In genomic region chr1:31587720-31588423, GRCh38 we compare ENCODE assay signal across 8 cellular contexts. TPM values are rescaled to one million over a fixed set of nuclear protein-coding genes. Genes with fewer than 3 reads are reported as not detected.
DNase-seq lines count a peak whose midpoint lies in the region; ATAC-seq and TF ChIP-seq lines count a peak whose summit lies in the region.

No MANE protein-coding gene starts in this region.

- H3K4me1 ChIP-seq in iPS-15b (ENCODE audit: control insufficient read depth, insufficient read depth, low read length) (peaks cover 1% of the 10 kb centered on the region), smooth muscle cell (ENCODE audit: low read depth) (peaks cover 5% of the 10 kb centered on the region)

- no peak overlapping the region for H3K9ac ChIP-seq in iPS-15b (ENCODE audit: low read depth, low read length)
- H3K9ac ChIP-seq in smooth muscle cell (ENCODE audit: low read depth): no peak overlapping the region

- peaks cover 6% of the 10 kb centered on the region for H3K27me3 ChIP-seq in CD4-positive, alpha-beta T cell (ENCODE audit: control insufficient read depth, insufficient read depth, low read length)
- H3K27me3 ChIP-seq in iPS-15b (ENCODE audit: control insufficient read depth, insufficient read depth, low read length) (peaks cover 20% of the 10 kb centered on the region), smooth muscle cell (ENCODE audit: low read depth) (no peaks in the 10 kb centered on the region)

- no peak overlapping the region for H3K27ac ChIP-seq in CD4-positive, alpha-beta T cell (ENCODE audit: low read depth, low read length)
- peak overlapping the region; percentile 77 for H3K27ac ChIP-seq in smooth muscle cell (ENCODE audit: low read depth)

- peak; percentile 58 for ATAC-seq in CD4-positive, alpha-beta T cell (ENCODE audit: poor library complexity)
- peak; percentile 49 for ATAC-seq in HG03439 (IDR thresholded peaks at IDR 0.05; ENCODE audit: unreplicated experiment)
- no peak for ATAC-seq in GM18858 (IDR thresholded peaks at IDR 0.05; ENCODE audit: unreplicated experiment)
- ATAC-seq in HG02973 (IDR thresholded peaks at IDR 0.05; ENCODE audit: unreplicated experiment): no peak

- H3K36me3 ChIP-seq in iPS-15b (ENCODE audit: control insufficient read depth, insufficient read depth, low read length) (no peaks in the 10 kb centered on the region), smooth muscle cell (ENCODE audit: low read depth) (no peaks in the 10 kb centered on the region)

- no peaks in the 10 kb centered on the region for H3K79me2 ChIP-seq in smooth muscle cell (ENCODE audit: low read depth)

- peak; percentile 35 for TF ChIP-seq CTCF in CD4-positive, alpha-beta T cell (IDR thresholded peaks at IDR 0.05)
- TF ChIP-seq CTCF in smooth muscle cell (IDR thresholded peaks at IDR 0.05; ENCODE audit: borderline replicate concordance, insufficient read depth, poor library complexity, severe bottlenecking): peak; percentile 57

- H3K36me3 Mint-ChIP-seq in CD4-positive, alpha-beta T cell (ENCODE audit: low read depth): no peaks in the 10 kb centered on the region

- intact Hi-C loops in CD4-positive, alpha-beta T cell (cut with DNase I, micrococcal nuclease): no loop called here

- no peaks in the 10 kb centered on the region for H3K4me1 Mint-ChIP-seq in CD4-positive, alpha-beta T cell (ENCODE audit: low read depth)

- H3K4me3 ChIP-seq in iPS-15b (ENCODE audit: low read depth, low read length) (peak overlapping the region; percentile 28), smooth muscle cell (no peak overlapping the region)

- no peak overlapping the region for H3K27ac Mint-ChIP-seq in CD4-positive, alpha-beta T cell

- no peaks in the 10 kb centered on the region for H3F3A ChIP-seq in smooth muscle cell (ENCODE audit: low read depth)

- no peaks in the 10 kb centered on the region for H3K9me3 ChIP-seq in CD4-positive, alpha-beta T cell (ENCODE audit: control insufficient read depth, low read length)
- H3K9me3 ChIP-seq in iPS-15b (ENCODE audit: control insufficient read depth, insufficient read depth, low read length): no peaks in the 10 kb centered on the region
- no peaks in the 10 kb centered on the region for H3K9me3 ChIP-seq in smooth muscle cell (replicated peaks; ENCODE audit: low read depth)

- POLR2A ChIA-PET in CD4-positive, alpha-beta T cell (lab: Charles Lee): no interaction called here

- peaks cover 41% of the 10 kb centered on the region for H3K27me3 Mint-ChIP-seq in CD4-positive, alpha-beta T cell

- CTCF ChIA-PET in CD4-positive, alpha-beta T cell (lab: Charles Lee): interaction anchor here (1.1 kb wide), 1 partner anchor 201 kb away, joined by 4 read pairs; no protein-coding TSS in a partner anchor

- no peaks in the 10 kb centered on the region for H3K9me3 Mint-ChIP-seq in CD4-positive, alpha-beta T cell

- H3K4me3 Mint-ChIP-seq in CD4-positive, alpha-beta T cell: no peak overlapping the region

- H2AFZ ChIP-seq in smooth muscle cell (ENCODE audit: low read depth): no peak overlapping the region

- H3K4me2 ChIP-seq in smooth muscle cell: no peak overlapping the region

- WGBS in smooth muscle cell (ENCODE audit: low lambda C conversion rate): 73% methylated on average over 14 of the region's 14 CpGs

- peak in 7 of 10 experiments; percentile 13 to 22 (median 16) for DNase-seq in CD4-positive, alpha-beta T cell
- DNase-seq in SK-N-DZ (ENCODE audit: low spot score) (peak; percentile 12), amniotic epithelial cell (ENCODE audit: low read depth) (peak; percentile 45), smooth muscle cell (lab: John Stamatoyannopoulos, UW; ENCODE audit: unreplicated experiment) (no peak)

- no peaks in the 10 kb centered on the region for H4K20me1 ChIP-seq in smooth muscle cell (ENCODE audit: low read depth)

RNA-seq across cellular contexts. Expression of gene TINAGL1, which starts 11.6 kb away (rescaled TPM):
- total RNA-seq in CD4-positive, alpha-beta T cell: not detected
- not detected in 2 replicates for polyA plus RNA-seq in SK-N-DZ (2014; cell fraction: cytosol; rRNA removed)
- not detected in 2 replicates for polyA plus RNA-seq in SK-N-DZ (2014; cell fraction: nucleus; rRNA removed)
- total RNA-seq in smooth muscle cell: 142 and 148 TPM in 2 replicates
- 40.9 and 219 TPM in 2 replicates for polyA plus RNA-seq in smooth muscle cell

RNA-seq across cellular contexts. Expression of gene HCRTR1, which starts 29.6 kb away (rescaled TPM):
- total RNA-seq in CD4-positive, alpha-beta T cell: not detected
- polyA plus RNA-seq in SK-N-DZ (2014; cell fraction: cytosol; rRNA removed): not detected in 2 replicates
- polyA plus RNA-seq in SK-N-DZ (2014; cell fraction: nucleus; rRNA removed): 0.31 TPM in 1 of 2 replicates, not detected in the other
- total RNA-seq in smooth muscle cell: 2.0 TPM in 1 of 2 replicates, not detected in the other
- 0.19 TPM in 1 of 2 replicates, not detected in the other for polyA plus RNA-seq in smooth muscle cell

RNA-seq across cellular contexts. Expression of gene PEF1, which starts 56.8 kb away (rescaled TPM):
- total RNA-seq in CD4-positive, alpha-beta T cell: 10 to 100 TPM; 42.3 to 45.9 TPM
- polyA plus RNA-seq in SK-N-DZ (2014; cell fraction: cytosol; rRNA removed): 52.4 and 54.0 TPM in 2 replicates
- 29.5 and 32.3 TPM in 2 replicates for polyA plus RNA-seq in SK-N-DZ (2014; cell fraction: nucleus; rRNA removed)
- total RNA-seq in smooth muscle cell: 61.4 and 89.3 TPM in 2 replicates
- polyA plus RNA-seq in smooth muscle cell: 77.1 and 85.8 TPM in 2 replicates

Comparison
In these comparisons a context has a peak if more than half of its experiments do, and no peak if none do; other contexts are left out.
1. ATAC-seq: peak in CD4-positive, alpha-beta T cell (single experiment) and HG03439 (single experiment); none in GM18858 (single experiment) and HG02973 (single experiment).
2. RNA of gene TINAGL1, which starts 11.6 kb away (total RNA-seq): 142 to 148 TPM in smooth muscle cell; not detected in CD4-positive, alpha-beta T cell; every median in the first group is over 100 times any median in the second.